ENCODE assay signal across 1 cellular context in the genomic region with DNA sequence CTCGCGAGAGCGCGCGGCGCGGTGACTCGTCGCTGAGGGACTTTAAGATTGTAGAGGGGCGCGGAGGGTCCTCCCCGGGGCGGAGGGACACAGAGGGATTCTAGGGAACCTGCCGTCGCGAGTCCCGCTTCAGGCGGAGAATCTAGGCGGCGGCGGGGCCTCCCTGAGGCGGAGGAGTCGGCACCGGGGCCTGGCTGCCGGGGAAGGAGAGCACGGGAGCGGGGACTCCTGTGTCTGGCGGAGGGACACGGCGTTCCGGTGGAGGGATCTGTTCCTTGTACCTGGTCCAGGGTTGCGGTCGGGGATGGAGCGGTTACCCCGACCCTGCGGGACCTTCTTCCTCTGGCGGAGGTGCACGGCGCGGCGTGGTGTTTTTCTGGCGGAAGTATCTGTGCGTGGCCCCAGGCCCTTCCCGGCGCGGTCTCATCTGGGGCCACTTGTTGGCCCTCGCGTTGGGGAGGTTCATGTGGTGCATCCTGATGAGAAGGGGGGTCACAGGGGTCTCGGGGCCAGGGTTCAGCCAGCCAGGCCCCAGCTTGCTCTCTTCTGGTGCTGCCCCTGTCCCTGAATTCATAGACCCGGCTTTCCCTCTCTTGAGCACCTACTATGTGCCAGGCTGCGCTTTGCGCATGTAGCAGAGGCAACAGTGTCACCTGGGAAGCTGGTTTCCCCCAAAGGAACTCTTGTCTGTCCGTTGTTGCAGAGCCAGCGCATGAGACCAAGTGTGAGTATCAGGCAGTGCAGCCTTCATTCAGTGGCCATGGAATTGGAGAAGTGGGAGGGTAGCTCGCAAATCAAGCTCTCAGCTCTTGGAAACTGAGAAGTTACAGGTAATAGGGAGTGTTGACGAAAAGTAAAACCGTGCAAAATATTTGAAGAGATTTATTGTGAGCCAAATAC.
TF ChIP-seq lines count a peak whose summit lies in the region.

No MANE protein-coding gene starts in this region.

TF ChIP-seq in K562, 482 proteins besides CTCF, POLR2A, EP300 and RAD21 (continued from another document and continues in another):
- TF ChIP-seq NR2C1 (IDR thresholded peaks at IDR 0.05) (peak; percentile 42), NR2C1 (tag; IDR thresholded peaks at IDR 0.05) (peak; percentile 66; the same call in 1 of the 2 replicates), FOXK1 (CRISPR knock-in tag; IDR thresholded peaks at IDR 0.05; ENCODE audit: borderline replicate concordance) (peak; percentile 81), ZNF589 (CRISPR knock-in tag; IDR thresholded peaks at IDR 0.05; ENCODE audit: low read depth) (no peak), SP2 (IDR thresholded peaks at IDR 0.05; ENCODE audit: extremely low read depth, low read depth, low read length, poor library complexity, severe bottlenecking) (no peak), NFIC (IDR thresholded peaks at IDR 0.05) (peak; percentile 52), POLR2AphosphoS5 (IDR thresholded peaks at IDR 0.05; ENCODE audit: control insufficient read depth, insufficient read depth, low read depth, low read length) (peak; percentile 56; the same call in 1 of the 2 replicates), BHLHE40 (IDR thresholded peaks at IDR 0.05; ENCODE audit: low read length) (peak; percentile 52; the same call in 1 of the 2 replicates), ZBED1 (IDR thresholded peaks at IDR 0.05) (no peak), CBX1 (IDR thresholded peaks at IDR 0.05; ENCODE audit: low read depth) (peak; percentile 9; the same call in 1 of the 2 replicates), CBX3 (IDR thresholded peaks at IDR 0.05; ENCODE audit: borderline replicate concordance in 1 of 2, low read length in 2 of 2) (0 out of 3 replicates have a peak, but pooled peaks of 1 of the 2 experiments have one; percentile 12), NCOA2 (IDR thresholded peaks at IDR 0.05; ENCODE audit: partially characterized antibody in 2 of 2) (no peak), MTA3 (IDR thresholded peaks at IDR 0.05; ENCODE audit: borderline replicate concordance) (peak; percentile 30), HCFC1 (IDR thresholded peaks at IDR 0.05; ENCODE audit: low read depth, low read length) (peak; percentile 53), EGR1 (conservative IDR thresholded peaks at IDR 0.05) (peak; percentile 36), STAT5A (IDR thresholded peaks at IDR 0.05; ENCODE audit: borderline replicate concordance, low read length) (peak; percentile 27; the same call in 1 of the 2 replicates), ZC3H8 (IDR thresholded peaks at IDR 0.05) (no peak), PHF20 (IDR thresholded peaks at IDR 0.05; ENCODE audit: partially characterized antibody) (peak; percentile 60), TAF9B (IDR thresholded peaks at IDR 0.05; ENCODE audit: partially characterized antibody) (peak; percentile 92), DIDO1 (tag; IDR thresholded peaks at IDR 0.05; ENCODE audit: low read depth) (peak; percentile 48; the same call in 1 of the 2 replicates), SRF (CRISPR knock-in tag; IDR thresholded peaks at IDR 0.05) (peak in 1 of 2 experiments; percentile 45; a peak in 1 of 4 replicates), ELF2 (CRISPR knock-in tag; IDR thresholded peaks at IDR 0.05) (peak; percentile 84), GATAD2B (IDR thresholded peaks at IDR 0.05; ENCODE audit: borderline replicate concordance) (peak; percentile 63; the same call in 1 of the 2 replicates), HDAC8 (tag; IDR thresholded peaks at IDR 0.05) (0 out of 2 replicates have a peak, but pooled peaks have one; percentile 61), CBFB (CRISPR knock-in tag; IDR thresholded peaks at IDR 0.05) (peak; percentile 86), BDP1 (IDR thresholded peaks at IDR 0.05; ENCODE audit: insufficient read depth, insufficient read length) (no peak), ETS2 (tag; IDR thresholded peaks at IDR 0.05; ENCODE audit: borderline replicate concordance, poor library complexity, severe bottlenecking) (no peak), KDM1A (IDR thresholded peaks at IDR 0.05) (peak; percentile 58 to 84; a peak in 3 of 4 replicates), ZNF764 (CRISPR knock-in tag; IDR thresholded peaks at IDR 0.05; ENCODE audit: low read depth) (no peak), TRIM24 (IDR thresholded peaks at IDR 0.05) (peak; percentile 18 to 43; a peak in 3 of 4 replicates), MBD2 (IDR thresholded peaks at IDR 0.05; ENCODE audit: borderline replicate concordance, low read depth) (peak; percentile 66), POLR2B (IDR thresholded peaks at IDR 0.05; ENCODE audit: low read depth, partially characterized antibody) (peak; percentile 70), CBX5 (IDR thresholded peaks at IDR 0.05; ENCODE audit: borderline replicate concordance, low read depth) (no peak), ZNF232 (CRISPR knock-in tag; IDR thresholded peaks at IDR 0.05) (peak; percentile 65; the same call in 1 of the 2 replicates), BMI1 (IDR thresholded peaks at IDR 0.05; ENCODE audit: low read length) (no peak), HIVEP1 (CRISPR knock-in tag; IDR thresholded peaks at IDR 0.05) (0 out of 2 replicates have a peak, but pooled peaks have one; percentile 29)
- TF ChIP-seq, protein P1, sequence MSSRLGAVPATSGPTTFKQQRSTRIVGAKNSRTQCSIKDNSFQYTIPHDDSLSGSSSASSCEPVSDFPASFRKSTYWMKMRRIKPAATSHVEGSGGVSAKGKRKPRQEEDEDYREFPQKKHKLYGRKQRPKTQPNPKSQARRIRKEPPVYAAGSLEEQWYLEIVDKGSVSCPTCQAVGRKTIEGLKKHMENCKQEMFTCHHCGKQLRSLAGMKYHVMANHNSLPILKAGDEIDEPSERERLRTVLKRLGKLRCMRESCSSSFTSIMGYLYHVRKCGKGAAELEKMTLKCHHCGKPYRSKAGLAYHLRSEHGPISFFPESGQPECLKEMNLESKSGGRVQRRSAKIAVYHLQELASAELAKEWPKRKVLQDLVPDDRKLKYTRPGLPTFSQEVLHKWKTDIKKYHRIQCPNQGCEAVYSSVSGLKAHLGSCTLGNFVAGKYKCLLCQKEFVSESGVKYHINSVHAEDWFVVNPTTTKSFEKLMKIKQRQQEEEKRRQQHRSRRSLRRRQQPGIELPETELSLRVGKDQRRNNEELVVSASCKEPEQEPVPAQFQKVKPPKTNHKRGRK (tag; IDR thresholded peaks at IDR 0.05) = no peak
- TF ChIP-seq, protein P2, sequence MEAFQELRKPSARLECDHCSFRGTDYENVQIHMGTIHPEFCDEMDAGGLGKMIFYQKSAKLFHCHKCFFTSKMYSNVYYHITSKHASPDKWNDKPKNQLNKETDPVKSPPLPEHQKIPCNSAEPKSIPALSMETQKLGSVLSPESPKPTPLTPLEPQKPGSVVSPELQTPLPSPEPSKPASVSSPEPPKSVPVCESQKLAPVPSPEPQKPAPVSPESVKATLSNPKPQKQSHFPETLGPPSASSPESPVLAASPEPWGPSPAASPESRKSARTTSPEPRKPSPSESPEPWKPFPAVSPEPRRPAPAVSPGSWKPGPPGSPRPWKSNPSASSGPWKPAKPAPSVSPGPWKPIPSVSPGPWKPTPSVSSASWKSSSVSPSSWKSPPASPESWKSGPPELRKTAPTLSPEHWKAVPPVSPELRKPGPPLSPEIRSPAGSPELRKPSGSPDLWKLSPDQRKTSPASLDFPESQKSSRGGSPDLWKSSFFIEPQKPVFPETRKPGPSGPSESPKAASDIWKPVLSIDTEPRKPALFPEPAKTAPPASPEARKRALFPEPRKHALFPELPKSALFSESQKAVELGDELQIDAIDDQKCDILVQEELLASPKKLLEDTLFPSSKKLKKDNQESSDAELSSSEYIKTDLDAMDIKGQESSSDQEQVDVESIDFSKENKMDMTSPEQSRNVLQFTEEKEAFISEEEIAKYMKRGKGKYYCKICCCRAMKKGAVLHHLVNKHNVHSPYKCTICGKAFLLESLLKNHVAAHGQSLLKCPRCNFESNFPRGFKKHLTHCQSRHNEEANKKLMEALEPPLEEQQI (IDR thresholded peaks at IDR 0.05) = peak; percentile 88
- TF ChIP-seq, protein P3, sequence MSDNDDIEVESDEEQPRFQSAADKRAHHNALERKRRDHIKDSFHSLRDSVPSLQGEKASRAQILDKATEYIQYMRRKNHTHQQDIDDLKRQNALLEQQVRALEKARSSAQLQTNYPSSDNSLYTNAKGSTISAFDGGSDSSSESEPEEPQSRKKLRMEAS (CRISPR knock-in tag; IDR thresholded peaks at IDR 0.05) = no peak; the same call in 1 of the 2 replicates
- TF ChIP-seq, protein P4, sequence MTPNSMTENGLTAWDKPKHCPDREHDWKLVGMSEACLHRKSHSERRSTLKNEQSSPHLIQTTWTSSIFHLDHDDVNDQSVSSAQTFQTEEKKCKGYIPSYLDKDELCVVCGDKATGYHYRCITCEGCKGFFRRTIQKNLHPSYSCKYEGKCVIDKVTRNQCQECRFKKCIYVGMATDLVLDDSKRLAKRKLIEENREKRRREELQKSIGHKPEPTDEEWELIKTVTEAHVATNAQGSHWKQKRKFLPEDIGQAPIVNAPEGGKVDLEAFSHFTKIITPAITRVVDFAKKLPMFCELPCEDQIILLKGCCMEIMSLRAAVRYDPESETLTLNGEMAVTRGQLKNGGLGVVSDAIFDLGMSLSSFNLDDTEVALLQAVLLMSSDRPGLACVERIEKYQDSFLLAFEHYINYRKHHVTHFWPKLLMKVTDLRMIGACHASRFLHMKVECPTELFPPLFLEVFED (CRISPR knock-in tag; conservative IDR thresholded peaks at IDR 0.05) = peak; percentile 41
- TF ChIP-seq, protein P5, sequence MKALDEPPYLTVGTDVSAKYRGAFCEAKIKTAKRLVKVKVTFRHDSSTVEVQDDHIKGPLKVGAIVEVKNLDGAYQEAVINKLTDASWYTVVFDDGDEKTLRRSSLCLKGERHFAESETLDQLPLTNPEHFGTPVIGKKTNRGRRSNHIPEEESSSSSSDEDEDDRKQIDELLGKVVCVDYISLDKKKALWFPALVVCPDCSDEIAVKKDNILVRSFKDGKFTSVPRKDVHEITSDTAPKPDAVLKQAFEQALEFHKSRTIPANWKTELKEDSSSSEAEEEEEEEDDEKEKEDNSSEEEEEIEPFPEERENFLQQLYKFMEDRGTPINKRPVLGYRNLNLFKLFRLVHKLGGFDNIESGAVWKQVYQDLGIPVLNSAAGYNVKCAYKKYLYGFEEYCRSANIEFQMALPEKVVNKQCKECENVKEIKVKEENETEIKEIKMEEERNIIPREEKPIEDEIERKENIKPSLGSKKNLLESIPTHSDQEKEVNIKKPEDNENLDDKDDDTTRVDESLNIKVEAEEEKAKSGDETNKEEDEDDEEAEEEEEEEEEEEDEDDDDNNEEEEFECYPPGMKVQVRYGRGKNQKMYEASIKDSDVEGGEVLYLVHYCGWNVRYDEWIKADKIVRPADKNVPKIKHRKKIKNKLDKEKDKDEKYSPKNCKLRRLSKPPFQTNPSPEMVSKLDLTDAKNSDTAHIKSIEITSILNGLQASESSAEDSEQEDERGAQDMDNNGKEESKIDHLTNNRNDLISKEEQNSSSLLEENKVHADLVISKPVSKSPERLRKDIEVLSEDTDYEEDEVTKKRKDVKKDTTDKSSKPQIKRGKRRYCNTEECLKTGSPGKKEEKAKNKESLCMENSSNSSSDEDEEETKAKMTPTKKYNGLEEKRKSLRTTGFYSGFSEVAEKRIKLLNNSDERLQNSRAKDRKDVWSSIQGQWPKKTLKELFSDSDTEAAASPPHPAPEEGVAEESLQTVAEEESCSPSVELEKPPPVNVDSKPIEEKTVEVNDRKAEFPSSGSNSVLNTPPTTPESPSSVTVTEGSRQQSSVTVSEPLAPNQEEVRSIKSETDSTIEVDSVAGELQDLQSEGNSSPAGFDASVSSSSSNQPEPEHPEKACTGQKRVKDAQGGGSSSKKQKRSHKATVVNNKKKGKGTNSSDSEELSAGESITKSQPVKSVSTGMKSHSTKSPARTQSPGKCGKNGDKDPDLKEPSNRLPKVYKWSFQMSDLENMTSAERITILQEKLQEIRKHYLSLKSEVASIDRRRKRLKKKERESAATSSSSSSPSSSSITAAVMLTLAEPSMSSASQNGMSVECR (CRISPR knock-in tag; IDR thresholded peaks at IDR 0.05) = no peak; the same call in 1 of the 2 replicates
- TF ChIP-seq, protein P6, sequence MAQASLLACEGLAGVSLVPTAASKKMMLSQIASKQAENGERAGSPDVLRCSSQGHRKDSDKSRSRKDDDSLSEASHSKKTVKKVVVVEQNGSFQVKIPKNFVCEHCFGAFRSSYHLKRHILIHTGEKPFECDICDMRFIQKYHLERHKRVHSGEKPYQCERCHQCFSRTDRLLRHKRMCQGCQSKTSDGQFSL (CRISPR knock-in tag; IDR thresholded peaks at IDR 0.05) = peak; percentile 85; the same call in 1 of the 2 replicates
- TF ChIP-seq, protein P6 (tag; IDR thresholded peaks at IDR 0.05) = peak in 1 of 2 experiments; percentile 96; a peak in 1 of 4 replicates
- TF ChIP-seq, protein P7, sequence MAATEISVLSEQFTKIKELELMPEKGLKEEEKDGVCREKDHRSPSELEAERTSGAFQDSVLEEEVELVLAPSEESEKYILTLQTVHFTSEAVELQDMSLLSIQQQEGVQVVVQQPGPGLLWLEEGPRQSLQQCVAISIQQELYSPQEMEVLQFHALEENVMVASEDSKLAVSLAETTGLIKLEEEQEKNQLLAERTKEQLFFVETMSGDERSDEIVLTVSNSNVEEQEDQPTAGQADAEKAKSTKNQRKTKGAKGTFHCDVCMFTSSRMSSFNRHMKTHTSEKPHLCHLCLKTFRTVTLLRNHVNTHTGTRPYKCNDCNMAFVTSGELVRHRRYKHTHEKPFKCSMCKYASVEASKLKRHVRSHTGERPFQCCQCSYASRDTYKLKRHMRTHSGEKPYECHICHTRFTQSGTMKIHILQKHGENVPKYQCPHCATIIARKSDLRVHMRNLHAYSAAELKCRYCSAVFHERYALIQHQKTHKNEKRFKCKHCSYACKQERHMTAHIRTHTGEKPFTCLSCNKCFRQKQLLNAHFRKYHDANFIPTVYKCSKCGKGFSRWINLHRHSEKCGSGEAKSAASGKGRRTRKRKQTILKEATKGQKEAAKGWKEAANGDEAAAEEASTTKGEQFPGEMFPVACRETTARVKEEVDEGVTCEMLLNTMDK (IDR thresholded peaks at IDR 0.05; ENCODE audit: borderline replicate concordance, insufficient read depth, low read depth, low read length, poor library complexity, severe bottlenecking) = no peak
- TF ChIP-seq, protein P8, sequence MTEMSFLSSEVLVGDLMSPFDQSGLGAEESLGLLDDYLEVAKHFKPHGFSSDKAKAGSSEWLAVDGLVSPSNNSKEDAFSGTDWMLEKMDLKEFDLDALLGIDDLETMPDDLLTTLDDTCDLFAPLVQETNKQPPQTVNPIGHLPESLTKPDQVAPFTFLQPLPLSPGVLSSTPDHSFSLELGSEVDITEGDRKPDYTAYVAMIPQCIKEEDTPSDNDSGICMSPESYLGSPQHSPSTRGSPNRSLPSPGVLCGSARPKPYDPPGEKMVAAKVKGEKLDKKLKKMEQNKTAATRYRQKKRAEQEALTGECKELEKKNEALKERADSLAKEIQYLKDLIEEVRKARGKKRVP (CRISPR knock-in tag; IDR thresholded peaks at IDR 0.05) = no peak
- TF ChIP-seq, protein P9, sequence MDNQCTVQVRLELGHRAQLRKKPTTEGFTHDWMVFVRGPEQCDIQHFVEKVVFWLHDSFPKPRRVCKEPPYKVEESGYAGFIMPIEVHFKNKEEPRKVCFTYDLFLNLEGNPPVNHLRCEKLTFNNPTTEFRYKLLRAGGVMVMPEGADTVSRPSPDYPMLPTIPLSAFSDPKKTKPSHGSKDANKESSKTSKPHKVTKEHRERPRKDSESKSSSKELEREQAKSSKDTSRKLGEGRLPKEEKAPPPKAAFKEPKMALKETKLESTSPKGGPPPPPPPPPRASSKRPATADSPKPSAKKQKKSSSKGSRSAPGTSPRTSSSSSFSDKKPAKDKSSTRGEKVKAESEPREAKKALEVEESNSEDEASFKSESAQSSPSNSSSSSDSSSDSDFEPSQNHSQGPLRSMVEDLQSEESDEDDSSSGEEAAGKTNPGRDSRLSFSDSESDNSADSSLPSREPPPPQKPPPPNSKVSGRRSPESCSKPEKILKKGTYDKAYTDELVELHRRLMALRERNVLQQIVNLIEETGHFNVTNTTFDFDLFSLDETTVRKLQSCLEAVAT (IDR thresholded peaks at IDR 0.05) = peak in 1 of 2 experiments; percentile 93; a peak in 2 of 4 replicates
